Comparison of ENCODE assay signal across 9 cellular contexts in the genomic region with DNA sequence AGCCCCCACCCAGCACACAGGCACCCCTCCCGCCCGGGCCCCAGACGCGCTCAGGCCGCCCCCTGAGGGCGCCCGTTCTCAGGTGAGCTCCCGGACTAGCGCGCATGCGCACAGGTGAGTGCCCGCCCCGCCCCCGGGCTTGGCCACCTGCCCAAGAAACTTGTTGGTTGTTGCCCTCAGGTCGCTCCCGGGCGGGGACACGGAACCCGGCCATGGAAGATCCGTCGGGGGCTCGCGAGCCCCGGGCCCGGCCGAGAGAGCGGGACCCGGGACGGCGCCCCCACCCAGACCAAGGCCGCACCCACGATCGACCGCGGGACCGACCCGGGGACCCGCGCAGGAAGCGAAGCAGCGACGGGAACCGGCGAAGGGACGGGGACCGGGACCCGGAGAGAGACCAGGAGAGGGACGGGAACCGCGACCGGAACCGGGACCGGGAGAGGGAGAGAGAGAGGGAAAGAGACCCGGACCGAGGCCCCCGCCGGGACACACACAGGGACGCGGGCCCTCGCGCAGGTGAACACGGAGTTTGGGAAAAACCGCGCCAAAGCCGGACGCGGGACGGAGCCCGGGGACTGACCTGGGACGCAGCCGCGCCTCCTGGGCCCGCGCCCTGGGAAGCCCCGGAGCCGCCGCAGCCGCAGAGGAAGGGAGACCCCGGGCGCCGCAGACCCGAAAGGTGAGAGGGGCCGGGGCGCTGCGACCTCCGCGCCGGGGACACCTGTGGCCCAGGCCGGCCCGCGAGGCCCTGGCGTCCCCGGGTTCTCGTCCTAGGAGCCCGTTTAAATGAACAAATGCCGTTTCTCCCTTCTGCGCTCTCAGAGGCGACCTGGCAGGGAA. TPM values are rescaled to one million over a fixed set of nuclear protein-coding genes. Genes with fewer than 3 reads are reported as not detected.
A peak's percentile ranks its signal among the peaks of the same experiment; 100 is the strongest.
DNase-seq lines count a peak whose midpoint lies in the region; ATAC-seq lines count a peak whose summit lies in the region.
"Had no signal": no experiment of that assay in that cellular context is flagged by ENCODE, and none has a peak within 500 bp of the region (broad histone marks: within the 10 kb centered on the region; RNA-seq: fewer than 3 reads in every experiment).

A gene with protein sequence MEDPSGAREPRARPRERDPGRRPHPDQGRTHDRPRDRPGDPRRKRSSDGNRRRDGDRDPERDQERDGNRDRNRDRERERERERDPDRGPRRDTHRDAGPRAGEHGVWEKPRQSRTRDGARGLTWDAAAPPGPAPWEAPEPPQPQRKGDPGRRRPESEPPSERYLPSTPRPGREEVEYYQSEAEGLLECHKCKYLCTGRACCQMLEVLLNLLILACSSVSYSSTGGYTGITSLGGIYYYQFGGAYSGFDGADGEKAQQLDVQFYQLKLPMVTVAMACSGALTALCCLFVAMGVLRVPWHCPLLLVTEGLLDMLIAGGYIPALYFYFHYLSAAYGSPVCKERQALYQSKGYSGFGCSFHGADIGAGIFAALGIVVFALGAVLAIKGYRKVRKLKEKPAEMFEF (plus strand): TSS at position 167 of the 840 bp plus-strand sequence. CDS start 46 bp downstream, at position 213.

- DNase-seq in NCI-H2171 (lab: John Stamatoyannopoulos, UW) (peak; percentile 68), iPS-NIHi11 (ENCODE audit: low spot score) (peak; percentile 96)
- peak; percentile 30 for DNase-seq in activated naive CD8-positive, alpha-beta T cell treated with anti-CD3 and anti-CD28 coated beads for 36 hours
- DNase-seq in stimulated activated CD8-positive, alpha-beta memory T cell treated with anti-CD3 and anti-CD28 coated beads, Interleukin-4, amount 100 ng/mL, for 48 hours, result peak; percentile 51

- peaks cover 7% of the 10 kb centered on the region for H3K4me1 Mint-ChIP-seq in activated naive CD8-positive, alpha-beta T cell treated with anti-CD3 and anti-CD28 coated beads for 36 hours

- H3K9me3 Mint-ChIP-seq in activated naive CD8-positive, alpha-beta T cell treated with anti-CD3 and anti-CD28 coated beads for 36 hours, result no peaks in the 10 kb centered on the region

- no peak within 1 kb of the TSS for H3K4me3 Mint-ChIP-seq in activated naive CD8-positive, alpha-beta T cell treated with anti-CD3 and anti-CD28 coated beads for 36 hours

- ATAC-seq in HG03280 (IDR thresholded peaks at IDR 0.05; ENCODE audit: unreplicated experiment) (no peak), HG03457 (IDR thresholded peaks at IDR 0.05; ENCODE audit: unreplicated experiment) (no peak), HG03378 (IDR thresholded peaks at IDR 0.05; ENCODE audit: unreplicated experiment) (no peak)

- H3K27me3 Mint-ChIP-seq in activated naive CD8-positive, alpha-beta T cell treated with anti-CD3 and anti-CD28 coated beads for 36 hours, result peaks cover 19% of the 10 kb centered on the region

- no peak within 1 kb of the TSS for H3K27ac Mint-ChIP-seq in activated naive CD8-positive, alpha-beta T cell treated with anti-CD3 and anti-CD28 coated beads for 36 hours

- H3K4me3 ChIP-seq in GM08714 (ENCODE audit: low read length), result peak within 1 kb of the TSS; percentile 44; the same call in 1 of the 2 replicates

- no peaks in the 10 kb centered on the region for H3K36me3 Mint-ChIP-seq in activated naive CD8-positive, alpha-beta T cell treated with anti-CD3 and anti-CD28 coated beads for 36 hours

RNA-seq across cellular contexts. Expression of the gene that starts here (rescaled TPM):
- not detected for total RNA-seq in activated naive CD8-positive, alpha-beta T cell treated with anti-CD3 and anti-CD28 coated beads for 36 hours
- total RNA-seq: LHCN-M2 had no signal

Comparison
In these comparisons a context has a peak if more than half of its experiments do, and no peak if none do; other contexts are left out.
1. Peak in DNase-seq in activated naive CD8-positive, alpha-beta T cell treated with anti-CD3 and anti-CD28 coated beads for 36 hours; RNA of the gene not detected or under 1 TPM.
2. DNase-seq: peak in every context shown above with its lines; median percentile 96 in iPS-NIHi11; 68 in NCI-H2171; 51 in stimulated activated CD8-positive, alpha-beta memory T cell treated with anti-CD3 and anti-CD28 coated beads, Interleukin-4, amount 100 ng/mL, for 48 hours; 30 in activated naive CD8-positive, alpha-beta T cell treated with anti-CD3 and anti-CD28 coated beads for 36 hours.